In genomic region chr12:113141716-113142115, GRCh38 we compare ENCODE assay signal across 7 cellular contexts. TPM values are rescaled to one million over a fixed set of nuclear protein-coding genes. Genes with fewer than 3 reads are reported as not detected.
"Had no signal": no experiment of that assay in that cellular context is flagged by ENCODE, and none has a peak within 500 bp of the region (broad histone marks: within the 10 kb centered on the region; RNA-seq: fewer than 3 reads in every experiment).

No MANE protein-coding gene starts in this region.

RNA-seq across cellular contexts. Expression of gene RASAL1, which starts 6.2 kb away (rescaled TPM):
- total RNA-seq: left ventricle myocardium superior, subcutaneous adipose tissue had no signal
- polyA plus RNA-seq: foreskin keratinocyte had no signal

RNA-seq across cellular contexts. Expression of gene CFAP73, which starts 7.8 kb away (rescaled TPM):
- total RNA-seq: foreskin keratinocyte, kidney epithelial cell, left ventricle myocardium superior, sigmoid colon, subcutaneous adipose tissue, ureter had no signal
- polyA plus RNA-seq: foreskin keratinocyte, neural cell had no signal
